Comparison of ENCODE assay signal across 20 cellular contexts in genomic region chr16:67951485-67951884, GRCh38. TPM values are rescaled to one million over a fixed set of nuclear protein-coding genes. Genes with fewer than 3 reads are reported as not detected.
DNase-seq lines count a peak whose midpoint lies in the region; ATAC-seq and TF ChIP-seq lines count a peak whose summit lies in the region.
"Had no signal": no experiment of that assay in that cellular context is flagged by ENCODE, and none has a peak within 500 bp of the region (broad histone marks: within the 10 kb centered on the region; RNA-seq: fewer than 3 reads in every experiment).

No MANE protein-coding gene starts in this region.

- H3K27me3 ChIP-seq in breast epithelium (no peaks in the 10 kb centered on the region), mammary epithelial cell (ENCODE audit: insufficient read depth, low read length) (no peaks in the 10 kb centered on the region)

- H3K4me2 ChIP-seq in mammary epithelial cell (ENCODE audit: insufficient read depth, low read depth, low read length), result no peak overlapping the region

- H3K9ac ChIP-seq in mammary epithelial cell (ENCODE audit: insufficient read depth, low read length), result no peak overlapping the region

- H3K36me3 Mint-ChIP-seq in MCF 10A (ENCODE audit: insufficient read depth, unreplicated experiment), result peaks cover 89% of the 10 kb centered on the region
- peaks cover 1% of the 10 kb centered on the region for H3K36me3 Mint-ChIP-seq in activated CD4-positive, alpha-beta memory T cell treated with anti-CD3 and anti-CD28 coated beads for 36 hours

- H3K27me3 Mint-ChIP-seq in MCF 10A (ENCODE audit: insufficient read depth, unreplicated experiment), result no peaks in the 10 kb centered on the region
- H3K27me3 Mint-ChIP-seq in activated CD4-positive, alpha-beta memory T cell treated with anti-CD3 and anti-CD28 coated beads for 36 hours, result no peaks in the 10 kb centered on the region
- H3K27me3 Mint-ChIP-seq: activated CD4-positive, alpha-beta T cell treated with anti-CD3 and anti-CD28 coated beads, Interleukin-2, amount 10 ng/mL, durations not matched to agents 24 days and 14 days; activated naive CD8-positive, alpha-beta T cell treated with anti-CD3 and anti-CD28 coated beads, Interleukin-2, amount 50 U/mL, for 24 hours had no signal

- in situ Hi-C loops in mammary epithelial cell (cut with MboI; ENCODE audit: low sequenced_read_pairs in 2 of 2), result no loop called here

- no peak overlapping the region for H2AFZ ChIP-seq in mammary epithelial cell (ENCODE audit: low read depth, low read length)

- 61% methylated on average over 11 of the region's 12 CpGs for WGBS in mammary epithelial cell (ENCODE audit: low coverage, missing lambda C conversion rate)

- H3K4me1 ChIP-seq in breast epithelium (no peaks in the 10 kb centered on the region), mammary epithelial cell (ENCODE audit: insufficient read depth, low read length) (no peaks in the 10 kb centered on the region)

- DNase-seq in breast epithelium (ENCODE audit: low spot score in 2 of 2) (no peak), MCF 10A (ENCODE audit: unreplicated experiment) (no peak), left ventricle myocardium superior (peak; percentile 89), pons (ENCODE audit: low spot score) (peak; percentile 89), NCI-H2227 treated with DMSO at 0.1 percent for 48 hours (lab: John Stamatoyannopoulos, UW) (no peak), mammary epithelial cell (no peak)
- DNase-seq in activated CD4-positive, alpha-beta memory T cell treated with anti-CD3 and anti-CD28 coated beads for 36 hours, result no peak
- DNase-seq: activated CD4-positive, alpha-beta T cell treated with anti-CD3 and anti-CD28 coated beads, Interleukin-2, amount 10 ng/mL, durations not matched to agents 24 days and 14 days; activated naive CD8-positive, alpha-beta T cell treated with anti-CD3 and anti-CD28 coated beads, Interleukin-2, amount 50 U/mL, for 24 hours; activated T-cell treated with anti-CD3 and anti-CD28 coated beads, Interleukin-2, amount 50 U/mL, for 48 hours; CD8-positive, alpha-beta T cell; cortex of kidney; NCI-H2081; NCI-H82; RPMI8226 had no signal

- no peaks in the 10 kb centered on the region for H3K36me3 ChIP-seq in breast epithelium
- H3K36me3 ChIP-seq in mammary epithelial cell (ENCODE audit: insufficient read depth, low read length), result peaks cover 42% of the 10 kb centered on the region

- H4K20me1 ChIP-seq in mammary epithelial cell (ENCODE audit: insufficient read depth, low read length), result no peaks in the 10 kb centered on the region

- H3K79me2 ChIP-seq in mammary epithelial cell (ENCODE audit: insufficient read depth, low read length), result no peaks in the 10 kb centered on the region

- TF ChIP-seq POLR2A in breast epithelium (IDR thresholded peaks at IDR 0.05), result no peak

- H3K27ac Mint-ChIP-seq in MCF 10A (ENCODE audit: low read depth, unreplicated experiment), result no peak overlapping the region
- no peak overlapping the region for H3K27ac Mint-ChIP-seq in activated CD4-positive, alpha-beta memory T cell treated with anti-CD3 and anti-CD28 coated beads for 36 hours
- H3K27ac Mint-ChIP-seq: activated CD4-positive, alpha-beta T cell treated with anti-CD3 and anti-CD28 coated beads, Interleukin-2, amount 10 ng/mL, durations not matched to agents 24 days and 14 days; activated naive CD8-positive, alpha-beta T cell treated with anti-CD3 and anti-CD28 coated beads, Interleukin-2, amount 50 U/mL, for 24 hours; CD8-positive, alpha-beta T cell had no signal

- dilution Hi-C loops in mammary epithelial cell (cut with HindIII; ENCODE audit: low sequenced_read_pairs), result no loop called here

- H3K27ac ChIP-seq in breast epithelium (peak overlapping the region; percentile 17 to 53), mammary epithelial cell (ENCODE audit: insufficient read depth, low read depth, low read length) (no peak overlapping the region)

- H3K4me3 ChIP-seq in breast epithelium (no peak overlapping the region), mammary epithelial cell (replicated peaks in 1 of 3; ENCODE audit: insufficient read depth in 1 of 3, low read depth in 2 of 3, low read length in 3 of 3) (no peak overlapping the region)

- TF ChIP-seq CTCF in breast epithelium (IDR thresholded peaks at IDR 0.05), result no peak
- no peak for TF ChIP-seq CTCF in MCF 10A (IDR thresholded peaks at IDR 0.05; ENCODE audit: unreplicated experiment)
- TF ChIP-seq CTCF in mammary epithelial cell (conservative IDR thresholded peaks at IDR 0.05 in 1 of 2, IDR thresholded peaks at IDR 0.05 in 1 of 2; ENCODE audit: extremely low read depth in 1 of 2, insufficient read depth in 1 of 2, low read depth in 1 of 2, low read length in 2 of 2), result no peak

- CTCF ChIA-PET in MCF 10A (lab: Yijun Ruan, JAX) (interaction anchor here (0.5 to 1.2 kb wide), 3 partner anchors 11 to 307 kb away, joined by 4 to 5 read pairs (median 4); no protein-coding TSS in a partner anchor), mammary epithelial cell (lab: Charles Lee; ENCODE audit: low non-redundant PET) (no interaction called here)
- CTCF ChIA-PET in activated CD4-positive, alpha-beta memory T cell treated with anti-CD3 and anti-CD28 coated beads for 36 hours (lab: Charles Lee), result interaction anchor here (0.9 to 1.5 kb wide), 3 partner anchors 10 to 89 kb away, joined by 3 to 5 read pairs (median 3); no protein-coding TSS in a partner anchor

- no TSS peak for BruUV-seq in MCF 10A (replicated peaks; lab: Mats Ljungman, UMichigan)
- BruUV-seq in mammary epithelial cell (replicated peaks; lab: Mats Ljungman, UMichigan), result no TSS peak

- peak; percentile 80 for ATAC-seq in left ventricle myocardium superior
- no peak for ATAC-seq in HG03139 (IDR thresholded peaks at IDR 0.05; ENCODE audit: unreplicated experiment)
- ATAC-seq: activated naive CD8-positive, alpha-beta T cell treated with anti-CD3 and anti-CD28 coated beads, Interleukin-2, amount 50 U/mL, for 24 hours; CD8-positive, alpha-beta T cell; esophagus mucosa had no signal

- peaks cover 9% of the 10 kb centered on the region for H3K4me1 Mint-ChIP-seq in MCF 10A (ENCODE audit: insufficient read depth, unreplicated experiment)
- peaks cover 2% of the 10 kb centered on the region for H3K4me1 Mint-ChIP-seq in activated CD4-positive, alpha-beta memory T cell treated with anti-CD3 and anti-CD28 coated beads for 36 hours (ENCODE audit: low read depth)
- H3K4me1 Mint-ChIP-seq: activated naive CD8-positive, alpha-beta T cell treated with anti-CD3 and anti-CD28 coated beads, Interleukin-2, amount 50 U/mL, for 24 hours had no signal

- H3K9me3 Mint-ChIP-seq in MCF 10A (ENCODE audit: unreplicated experiment), result no peaks in the 10 kb centered on the region
- H3K9me3 Mint-ChIP-seq in activated CD4-positive, alpha-beta memory T cell treated with anti-CD3 and anti-CD28 coated beads for 36 hours, result no peaks in the 10 kb centered on the region
- H3K9me3 Mint-ChIP-seq: activated CD4-positive, alpha-beta T cell treated with anti-CD3 and anti-CD28 coated beads, Interleukin-2, amount 10 ng/mL, durations not matched to agents 24 days and 14 days; activated naive CD8-positive, alpha-beta T cell treated with anti-CD3 and anti-CD28 coated beads, Interleukin-2, amount 50 U/mL, for 24 hours; CD8-positive, alpha-beta T cell had no signal

- H3K9me3 ChIP-seq in breast epithelium, result no peaks in the 10 kb centered on the region
- no peaks in the 10 kb centered on the region for H3K9me3 ChIP-seq in mammary epithelial cell (replicated peaks; ENCODE audit: insufficient read depth, low read length)

- intact Hi-C loops in breast epithelium (cut with DNase I; ENCODE audit: low total_unique reads) (no loop called here), MCF 10A (cut with micrococcal nuclease) (no loop called here), left ventricle myocardium superior (cut with micrococcal nuclease) (no loop called here), mammary epithelial cell (cut with micrococcal nuclease) (no loop called here)
- intact Hi-C loops in activated CD4-positive, alpha-beta memory T cell treated with anti-CD3 and anti-CD28 coated beads for 36 hours (cut with micrococcal nuclease), result no loop called here

- POLR2A ChIA-PET in MCF 10A (lab: Yijun Ruan, JAX), result interaction anchor here (1.2 kb wide), 1 partner anchor 9 kb away, joined by 4 read pairs; no protein-coding TSS in a partner anchor
- POLR2A ChIA-PET in activated CD4-positive, alpha-beta memory T cell treated with anti-CD3 and anti-CD28 coated beads for 36 hours (lab: Charles Lee), result no interaction called here

- H3K4me3 Mint-ChIP-seq in MCF 10A (ENCODE audit: unreplicated experiment), result no peak overlapping the region
- H3K4me3 Mint-ChIP-seq in activated CD4-positive, alpha-beta memory T cell treated with anti-CD3 and anti-CD28 coated beads for 36 hours, result no peak overlapping the region
- H3K4me3 Mint-ChIP-seq: activated CD4-positive, alpha-beta T cell treated with anti-CD3 and anti-CD28 coated beads, Interleukin-2, amount 10 ng/mL, durations not matched to agents 24 days and 14 days; activated naive CD8-positive, alpha-beta T cell treated with anti-CD3 and anti-CD28 coated beads, Interleukin-2, amount 50 U/mL, for 24 hours; CD8-positive, alpha-beta T cell had no signal

RNA-seq across cellular contexts. Expression of gene LCAT, which starts 7.6 kb away (rescaled TPM):
- total RNA-seq in breast epithelium (10 to 100 TPM; 11.8 to 18.6 (median 15.4) TPM), MCF 10A (2022) (35.3 and 44.5 TPM in 2 replicates), left ventricle myocardium superior (21.9 TPM), mammary epithelial cell (10 to 100 TPM; 13.0 to 43.9 TPM)
- 9.3 TPM for polyA plus RNA-seq in mammary epithelial cell
- 0.72 TPM for polyA minus RNA-seq in mammary epithelial cell
- total RNA-seq in activated CD4-positive, alpha-beta memory T cell treated with anti-CD3 and anti-CD28 coated beads for 36 hours, result 10 to 100 TPM; 10.1 to 10.7 TPM

RNA-seq across cellular contexts. Expression of gene PSMB10, which starts 14.8 kb away (rescaled TPM):
- total RNA-seq in breast epithelium, result 10 to 100 TPM; 32.1 to 46.2 (median 34.1) TPM
- total RNA-seq in MCF 10A (2022), result 20.3 and 32.7 TPM in 2 replicates
- 54.1 TPM for total RNA-seq in left ventricle myocardium superior
- 10 to 100 TPM in 1 of 2 donors, 1 to 10 TPM in 1; 9.2 to 23.8 TPM for total RNA-seq in mammary epithelial cell
- 15.7 TPM for polyA plus RNA-seq in mammary epithelial cell
- polyA minus RNA-seq in mammary epithelial cell, result 4.5 TPM
- 100 to 1,000 TPM; 185 to 193 TPM for total RNA-seq in activated CD4-positive, alpha-beta memory T cell treated with anti-CD3 and anti-CD28 coated beads for 36 hours

RNA-seq across cellular contexts. Expression of gene SLC12A4, which starts 17.0 kb away (rescaled TPM):
- 10 to 100 TPM; 32.1 to 64.9 (median 53.6) TPM for total RNA-seq in breast epithelium
- 107 TPM in 2 replicates for total RNA-seq in MCF 10A (2022)
- total RNA-seq in left ventricle myocardium superior, result 95.5 TPM
- total RNA-seq in mammary epithelial cell, result 100 to 1,000 TPM in 1 of 2 donors, 10 to 100 TPM in 1; 88.2 to 120 TPM
- 57.1 TPM for polyA plus RNA-seq in mammary epithelial cell
- 154 TPM for polyA minus RNA-seq in mammary epithelial cell
- total RNA-seq in activated CD4-positive, alpha-beta memory T cell treated with anti-CD3 and anti-CD28 coated beads for 36 hours, result 10 to 100 TPM; 27.1 to 29.9 TPM

RNA-seq across cellular contexts. Expression of gene CTRL, which starts 19.8 kb away (rescaled TPM):
- total RNA-seq in breast epithelium, result 1 to 10 TPM; 1.0 to 2.6 (median 1.8) TPM
- 0.52 and 1.6 TPM in 2 replicates for total RNA-seq in MCF 10A (2022)
- 0.37 TPM for total RNA-seq in left ventricle myocardium superior
- 1 to 10 TPM in 1 of 2 donors, under 1 TPM in 1; 0.17 to 1.2 TPM for total RNA-seq in mammary epithelial cell
- polyA plus RNA-seq in mammary epithelial cell, result 0.46 TPM
- not detected for polyA minus RNA-seq in mammary epithelial cell
- total RNA-seq in activated CD4-positive, alpha-beta memory T cell treated with anti-CD3 and anti-CD28 coated beads for 36 hours, result 1 to 10 TPM; 2.9 to 3.1 TPM
- total RNA-seq: urinary bladder had no signal

RNA-seq across cellular contexts. Expression of gene DPEP3, which starts 28.8 kb away (rescaled TPM):
- under 1 TPM in 1 of 3 donors, not detected in 2; 0.29 TPM for total RNA-seq in breast epithelium
- total RNA-seq in MCF 10A (2022), result not detected in 2 replicates
- total RNA-seq in left ventricle myocardium superior, result not detected
- total RNA-seq in mammary epithelial cell, result not detected
- polyA plus RNA-seq in mammary epithelial cell, result not detected
- not detected for polyA minus RNA-seq in mammary epithelial cell
- total RNA-seq in activated CD4-positive, alpha-beta memory T cell treated with anti-CD3 and anti-CD28 coated beads for 36 hours, result not detected
- total RNA-seq: activated CD4-positive, alpha-beta T cell treated with anti-CD3 and anti-CD28 coated beads, Interleukin-2, amount 10 ng/mL, durations not matched to agents 24 days and 14 days; HT1080; osteoblast; urinary bladder had no signal

Comparison
In these comparisons a context has a peak if more than half of its experiments do, and no peak if none do; other contexts are left out.
1. DNase-seq: peak in left ventricle myocardium superior (single experiment) and pons (single experiment); none in breast epithelium (0 of 2), MCF 10A (single experiment), NCI-H2227 treated with DMSO at 0.1 percent for 48 hours (single experiment), mammary epithelial cell (single experiment) and activated CD4-positive, alpha-beta memory T cell treated with anti-CD3 and anti-CD28 coated beads for 36 hours (single experiment).